16 cellular contexts compared by ENCODE assay signal in the genomic region with DNA sequence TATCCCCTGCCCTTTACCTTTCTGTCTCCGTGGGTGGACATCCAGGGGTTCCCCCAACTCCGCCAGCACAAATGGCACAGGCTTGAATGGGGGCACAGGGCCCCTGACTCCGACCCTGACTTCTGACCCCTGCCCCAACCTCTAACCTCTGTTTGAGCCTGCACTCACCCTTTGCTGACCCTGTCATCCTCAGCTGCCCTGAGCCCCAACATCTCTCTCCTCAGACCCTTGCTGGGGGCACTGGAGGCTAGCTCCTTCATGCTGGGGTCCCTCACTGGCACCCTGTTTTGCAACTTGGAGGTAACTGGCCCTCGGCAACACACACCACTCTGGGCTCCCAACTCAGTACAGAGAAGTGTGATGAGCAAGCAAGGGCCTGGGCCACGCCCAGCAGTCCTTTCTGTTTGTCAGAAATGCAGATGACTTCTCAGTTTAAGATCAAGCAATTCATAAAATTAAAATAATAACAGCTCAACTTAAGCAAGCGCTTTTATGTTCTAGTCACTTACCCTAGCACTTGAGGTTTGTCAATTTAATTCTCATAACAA. TPM values are rescaled to one million over a fixed set of nuclear protein-coding genes. Genes with fewer than 3 reads are reported as not detected.
A peak's percentile ranks its signal among the peaks of the same experiment; 100 is the strongest.
DNase-seq lines count a peak whose midpoint lies in the region; ATAC-seq, FAIRE-seq and TF ChIP-seq lines count a peak whose summit lies in the region.
"Had no signal": no experiment of that assay in that cellular context is flagged by ENCODE, and none has a peak within 500 bp of the region (broad histone marks: within the 10 kb centered on the region; RNA-seq: fewer than 3 reads in every experiment).

No MANE protein-coding gene starts in this region.

- no peaks in the 10 kb centered on the region for H3K36me3 Mint-ChIP-seq in T-helper 1 cell treated with Interleukin-12 subunit alpha and Interleukin-12 subunit beta and Interleukin-4 antibody, amounts not matched to agents 30 μg/mL and 1 μg/mL, for 36 hours (ENCODE audit: low read depth)
- no peaks in the 10 kb centered on the region for H3K36me3 Mint-ChIP-seq in activated T-helper 17 cell treated with anti-CD3 and anti-CD28 coated beads, Interleukin-2, amount 50 U/mL, for 72 hours (ENCODE audit: low read depth)
- no peaks in the 10 kb centered on the region for H3K36me3 Mint-ChIP-seq in HFFc6 (ENCODE audit: low read depth)

- H3K9me3 Mint-ChIP-seq in T-helper 1 cell treated with Interleukin-12 subunit alpha and Interleukin-12 subunit beta and Interleukin-4 antibody, amounts not matched to agents 30 μg/mL and 1 μg/mL, for 36 hours, result no peaks in the 10 kb centered on the region
- H3K9me3 Mint-ChIP-seq in activated T-helper 17 cell treated with anti-CD3 and anti-CD28 coated beads, Interleukin-2, amount 50 U/mL, for 72 hours, result no peaks in the 10 kb centered on the region
- H3K9me3 Mint-ChIP-seq in HFFc6, result no peaks in the 10 kb centered on the region

- H3K4me1 ChIP-seq in keratinocyte (ENCODE audit: control insufficient read depth, extremely low read depth, insufficient read depth, low read length) (peaks cover 17% of the 10 kb centered on the region), spleen (peaks cover 0 to 51% (median 27%) of the 10 kb centered on the region in 6 donors)
- H3K4me1 ChIP-seq: pancreas had no signal

- no peak for TF ChIP-seq POLR2A in spleen (IDR thresholded peaks at IDR 0.05)

- WGBS in spleen, 5 donors, result 58 to 76% (median 67%) methylated on average over 6 of the region's 6 CpGs

- peaks cover 16% of the 10 kb centered on the region for H3K4me1 Mint-ChIP-seq in T-helper 1 cell treated with Interleukin-12 subunit alpha and Interleukin-12 subunit beta and Interleukin-4 antibody, amounts not matched to agents 30 μg/mL and 1 μg/mL, for 36 hours (ENCODE audit: low read depth)
- no peaks in the 10 kb centered on the region for H3K4me1 Mint-ChIP-seq in activated T-helper 17 cell treated with anti-CD3 and anti-CD28 coated beads, Interleukin-2, amount 50 U/mL, for 72 hours
- H3K4me1 Mint-ChIP-seq in HFFc6 (ENCODE audit: low read depth), result peaks cover 17% of the 10 kb centered on the region

- H3K27me3 ChIP-seq in keratinocyte (ENCODE audit: control insufficient read depth, extremely low read depth, insufficient read depth, low read length), result peaks cover 4% of the 10 kb centered on the region
- H3K27me3 ChIP-seq in spleen (replicated peaks in 1 of 7), result peaks cover 0 to 16% (median 0%) of the 10 kb centered on the region in 7 donors
- H3K27me3 ChIP-seq: pancreas had no signal

- H3K9me1 ChIP-seq in keratinocyte (ENCODE audit: control insufficient read depth, extremely low read depth, insufficient read depth, low read length), result no peaks in the 10 kb centered on the region

- peak overlapping the region; percentile 42 for H3K4me2 ChIP-seq in keratinocyte (ENCODE audit: control insufficient read depth, extremely low read depth, insufficient read depth, low read depth, low read length)
- H3K4me2 ChIP-seq: PC-9 had no signal

- no peaks in the 10 kb centered on the region for H4K20me1 ChIP-seq in keratinocyte (ENCODE audit: control insufficient read depth, extremely low read depth, insufficient read depth, low read length)

- H3K27me3 Mint-ChIP-seq in T-helper 1 cell treated with Interleukin-12 subunit alpha and Interleukin-12 subunit beta and Interleukin-4 antibody, amounts not matched to agents 30 μg/mL and 1 μg/mL, for 36 hours (ENCODE audit: low read depth), result peaks cover 6% of the 10 kb centered on the region
- H3K27me3 Mint-ChIP-seq in activated T-helper 17 cell treated with anti-CD3 and anti-CD28 coated beads, Interleukin-2, amount 50 U/mL, for 72 hours, result peaks cover 13% of the 10 kb centered on the region
- H3K27me3 Mint-ChIP-seq in HFFc6 (ENCODE audit: insufficient read depth), result peaks cover 17% of the 10 kb centered on the region

- H3K4me3 ChIP-seq in keratinocyte (ENCODE audit: control insufficient read depth in 2 of 3, extremely low read depth in 1 of 3, insufficient read depth in 2 of 3, low read depth in 1 of 3, low read length in 3 of 3), result peak overlapping the region in 2 of 3 experiments; percentile 60 to 71
- peak overlapping the region; percentile 30 to 69 (median 46) for H3K4me3 ChIP-seq in spleen
- H3K4me3 ChIP-seq: PC-9 had no signal

- H3K9ac ChIP-seq in keratinocyte (ENCODE audit: control insufficient read depth, extremely low read depth, insufficient read depth, low read length), result no peak overlapping the region

- intact Hi-C loops in spleen (cut with DNase I; ENCODE audit: low total_unique reads), result no loop called here

- TF ChIP-seq CTCF in keratinocyte (optimal IDR thresholded peaks at IDR 0.05 in 1 of 3, IDR thresholded peaks at IDR 0.05 in 1 of 3, conservative IDR thresholded peaks at IDR 0.05 in 1 of 3; ENCODE audit: extremely low read depth in 1 of 3, insufficient read depth in 2 of 3, low read length in 3 of 3) (no peak), spleen (IDR thresholded peaks at IDR 0.05 in 8 of 11, conservative IDR thresholded peaks at IDR 0.05 in 3 of 11) (no peak), HFFc6 (IDR thresholded peaks at IDR 0.05) (no peak)

- peak overlapping the region; percentile 37 for H3K27ac Mint-ChIP-seq in T-helper 1 cell treated with Interleukin-12 subunit alpha and Interleukin-12 subunit beta and Interleukin-4 antibody, amounts not matched to agents 30 μg/mL and 1 μg/mL, for 36 hours
- peak overlapping the region; percentile 48 for H3K27ac Mint-ChIP-seq in activated T-helper 17 cell treated with anti-CD3 and anti-CD28 coated beads, Interleukin-2, amount 50 U/mL, for 72 hours
- H3K27ac Mint-ChIP-seq in HFFc6, result no peak overlapping the region

- no peak overlapping the region for H2AFZ ChIP-seq in keratinocyte (ENCODE audit: control insufficient read depth, low read length)
- H2AFZ ChIP-seq: PC-9 had no signal

- H3K9me3 ChIP-seq in keratinocyte (ENCODE audit: control insufficient read depth, low read depth, low read length) (no peaks in the 10 kb centered on the region), spleen (no peaks in the 10 kb centered on the region)
- H3K9me3 ChIP-seq: pancreas had no signal

- H3K4me3 Mint-ChIP-seq in T-helper 1 cell treated with Interleukin-12 subunit alpha and Interleukin-12 subunit beta and Interleukin-4 antibody, amounts not matched to agents 30 μg/mL and 1 μg/mL, for 36 hours, result peak overlapping the region; percentile 56
- H3K4me3 Mint-ChIP-seq in activated T-helper 17 cell treated with anti-CD3 and anti-CD28 coated beads, Interleukin-2, amount 50 U/mL, for 72 hours, result no peak overlapping the region
- H3K4me3 Mint-ChIP-seq in HFFc6, result no peak overlapping the region
- H3K4me3 Mint-ChIP-seq: CD14-positive monocyte had no signal

- H3K79me2 ChIP-seq in keratinocyte (ENCODE audit: control insufficient read depth, insufficient read depth, low read length), result peaks cover 12% of the 10 kb centered on the region

- DNase-seq in T-helper 1 cell (no peak), keratinocyte (ENCODE audit: low read depth, low spot score) (no peak), spleen (no peak), SW480 (ENCODE audit: low spot score) (no peak), GM03348 (ENCODE audit: low spot score) (no peak), HFFc6 (no peak)
- DNase-seq: amniotic stem cell, cortex of kidney, NCI-H1092 treated with DMSO at 0.1 percent for 48 hours, NCI-H446, pancreas, PC-9 had no signal

- no peak for ATAC-seq in activated T-helper 17 cell treated with anti-CD3 and anti-CD28 coated beads, Interleukin-2, amount 50 U/mL, for 72 hours (replicated peaks)

- H3K36me3 ChIP-seq in keratinocyte (ENCODE audit: control insufficient read depth in 2 of 2, extremely low read depth in 1 of 2, insufficient read depth in 2 of 2, low read length in 2 of 2) (no peaks in the 10 kb centered on the region), spleen (peaks cover 0 to 15% (median 0%) of the 10 kb centered on the region in 6 donors)
- H3K36me3 ChIP-seq: pancreas had no signal

- dilution Hi-C loops in keratinocyte (cut with MboI; ENCODE audit: extremely low pct_ligation_motif_present, low sequenced_read_pairs), result no loop called here

- H3K27ac ChIP-seq in keratinocyte (ENCODE audit: control insufficient read depth, insufficient read depth, low read length), result no peak overlapping the region
- H3K27ac ChIP-seq in spleen, result peak overlapping the region; percentile 5 to 96 (median 90)
- H3K27ac ChIP-seq: 22Rv1, pancreas, PC-9 had no signal

- FAIRE-seq in keratinocyte (lab: Jason Lieb, UNC), result no peak
- FAIRE-seq: pancreas had no signal

RNA-seq across cellular contexts. Expression of gene IFI27, which starts 2.1 kb away (rescaled TPM):
- total RNA-seq in activated T-helper 17 cell treated with anti-CD3 and anti-CD28 coated beads, Interleukin-2, amount 50 U/mL, for 72 hours, result 1 to 10 TPM; 2.1 to 3.0 TPM
- polyA plus RNA-seq in keratinocyte (1,132 to 3,594 TPM (median 2,783 TPM) in 3 replicates), spleen (1,000 to 10,000 TPM in 1 of 3 donors, 100 to 1,000 TPM in 2; 371 to 1,170 (median 689) TPM)
- polyA plus RNA-seq in keratinocyte (2011; ENCODE audit: low read depth), result 20.3 TPM
- polyA plus RNA-seq in keratinocyte (2011; cell fraction: cytosol; rRNA removed), result 1,962 and 3,733 TPM in 2 replicates
- 1,216 and 1,507 TPM in 2 replicates for polyA plus RNA-seq in keratinocyte (2011; cell fraction: nucleus; rRNA removed)
- polyA plus RNA-seq in keratinocyte (2012; ENCODE audit: low replicate concordance), result 221 and 1,754 TPM in 2 replicates
- 758 to 2,926 TPM (median 795 TPM) in 3 replicates for polyA minus RNA-seq in keratinocyte
- polyA minus RNA-seq in keratinocyte (2011; cell fraction: cytosol; rRNA and poly(A)+ RNA removed), result 1,322 TPM
- polyA minus RNA-seq in keratinocyte (2011; cell fraction: nucleus; rRNA and poly(A)+ RNA removed), result 228 and 282 TPM in 2 replicates
- total RNA-seq in spleen, result 100 to 1,000 TPM; 304 to 893 (median 750) TPM
- total RNA-seq in HFFc6 (2021; fragmentation: NEBNext Ultra II Directional; extraction: Animal tissue kit (Norgen Biotek cat#: 25700)), result under 1 TPM in 2 of 6 experiments, not detected in 4; 0.29 to 0.46 TPM

RNA-seq across cellular contexts. Expression of gene IFI27L2, which starts 16.8 kb away (rescaled TPM):
- 10 to 100 TPM; 58.5 to 58.8 TPM for total RNA-seq in activated T-helper 17 cell treated with anti-CD3 and anti-CD28 coated beads, Interleukin-2, amount 50 U/mL, for 72 hours
- polyA plus RNA-seq in keratinocyte (67.5 to 179 TPM (median 82.2 TPM) in 3 replicates), spleen (100 to 1,000 TPM; 118 to 137 (median 124) TPM)
- polyA plus RNA-seq in keratinocyte (2011; ENCODE audit: low read depth), result 13.2 TPM
- 69.1 and 147 TPM in 2 replicates for polyA plus RNA-seq in keratinocyte (2011; cell fraction: cytosol; rRNA removed)
- 49.5 and 57.5 TPM in 2 replicates for polyA plus RNA-seq in keratinocyte (2011; cell fraction: nucleus; rRNA removed)
- polyA plus RNA-seq in keratinocyte (2012; ENCODE audit: low replicate concordance), result 92.1 and 193 TPM in 2 replicates
- 32.7 to 59.4 TPM (median 35.4 TPM) in 3 replicates for polyA minus RNA-seq in keratinocyte
- 191 TPM for polyA minus RNA-seq in keratinocyte (2011; cell fraction: cytosol; rRNA and poly(A)+ RNA removed)
- polyA minus RNA-seq in keratinocyte (2011; cell fraction: nucleus; rRNA and poly(A)+ RNA removed), result 9.8 and 11.2 TPM in 2 replicates
- total RNA-seq in spleen, result 10 to 100 TPM; 40.6 to 93.1 (median 49.9) TPM
- 100 to 1,000 TPM; 150 to 180 (median 171) TPM for total RNA-seq in HFFc6 (2021; fragmentation: NEBNext Ultra II Directional; extraction: Animal tissue kit (Norgen Biotek cat#: 25700))

RNA-seq across cellular contexts. Expression of gene IFI27L1, which starts 31.5 kb away (rescaled TPM):
- total RNA-seq in activated T-helper 17 cell treated with anti-CD3 and anti-CD28 coated beads, Interleukin-2, amount 50 U/mL, for 72 hours, result 10 to 100 TPM; 34.5 to 35.4 TPM
- polyA plus RNA-seq in keratinocyte, result 17.4 to 25.0 TPM (median 18.9 TPM) in 3 replicates
- 5.6 TPM for polyA plus RNA-seq in keratinocyte (2011; ENCODE audit: low read depth)
- polyA plus RNA-seq in keratinocyte (2011; cell fraction: cytosol; rRNA removed), result 10.0 and 19.6 TPM in 2 replicates
- 20.2 and 23.1 TPM in 2 replicates for polyA plus RNA-seq in keratinocyte (2011; cell fraction: nucleus; rRNA removed)
- 10.5 and 19.4 TPM in 2 replicates for polyA plus RNA-seq in keratinocyte (2012; ENCODE audit: low replicate concordance)
- polyA minus RNA-seq in keratinocyte, result 5.7 to 11.1 TPM (median 5.9 TPM) in 3 replicates
- 13.8 TPM for polyA minus RNA-seq in keratinocyte (2011; cell fraction: cytosol; rRNA and poly(A)+ RNA removed)
- 2.9 and 3.9 TPM in 2 replicates for polyA minus RNA-seq in keratinocyte (2011; cell fraction: nucleus; rRNA and poly(A)+ RNA removed)
- total RNA-seq in spleen, result 10 to 100 TPM in 6 of 7 donors, 1 to 10 TPM in 1; 4.4 to 16.1 (median 11.4) TPM
- polyA plus RNA-seq in spleen, result 10 to 100 TPM in 2 of 3 donors, 1 to 10 TPM in 1; 7.5 to 18.8 (median 13.9) TPM
- 10 to 100 TPM; 22.3 to 28.2 (median 23.7) TPM for total RNA-seq in HFFc6 (2021; fragmentation: NEBNext Ultra II Directional; extraction: Animal tissue kit (Norgen Biotek cat#: 25700))

RNA-seq across cellular contexts. Expression of gene DDX24, which starts 31.6 kb away (rescaled TPM):
- 100 to 1,000 TPM; 222 to 241 TPM for total RNA-seq in activated T-helper 17 cell treated with anti-CD3 and anti-CD28 coated beads, Interleukin-2, amount 50 U/mL, for 72 hours
- polyA plus RNA-seq in keratinocyte, result 171 to 179 TPM (median 172 TPM) in 3 replicates
- polyA plus RNA-seq in keratinocyte (2011; ENCODE audit: low read depth), result 251 TPM
- 124 and 159 TPM in 2 replicates for polyA plus RNA-seq in keratinocyte (2011; cell fraction: cytosol; rRNA removed)
- polyA plus RNA-seq in keratinocyte (2011; cell fraction: nucleus; rRNA removed), result 237 and 260 TPM in 2 replicates
- 128 and 144 TPM in 2 replicates for polyA plus RNA-seq in keratinocyte (2012; ENCODE audit: low replicate concordance)
- 63.3 to 137 TPM (median 126 TPM) in 3 replicates for polyA minus RNA-seq in keratinocyte
- polyA minus RNA-seq in keratinocyte (2011; cell fraction: cytosol; rRNA and poly(A)+ RNA removed), result 56.6 TPM
- 69.4 and 106 TPM in 2 replicates for polyA minus RNA-seq in keratinocyte (2011; cell fraction: nucleus; rRNA and poly(A)+ RNA removed)
- 100 to 1,000 TPM; 168 to 251 (median 209) TPM for total RNA-seq in spleen
- polyA plus RNA-seq in spleen, result 100 to 1,000 TPM in 1 of 3 donors, 10 to 100 TPM in 2; 70.8 to 103 (median 91.8) TPM
- total RNA-seq in HFFc6 (2021; fragmentation: NEBNext Ultra II Directional; extraction: Animal tissue kit (Norgen Biotek cat#: 25700)), result 100 to 1,000 TPM; 167 to 191 (median 187) TPM

Comparison
In these comparisons a context has a peak if more than half of its experiments do, and no peak if none do; other contexts are left out.
1. RNA of gene IFI27, which starts 2.1 kb away (total RNA-seq): 304 to 893 TPM in spleen; 2.1 to 3.0 TPM in activated T-helper 17 cell treated with anti-CD3 and anti-CD28 coated beads, Interleukin-2, amount 50 U/mL, for 72 hours and 0.29 to 0.46 TPM in HFFc6; every median in the first group is over 10 times any median in the second.